ENCODE assay signal across 8 cellular contexts in genomic region chr10:80486151-80486692, GRCh38. TPM values are rescaled to one million over a fixed set of nuclear protein-coding genes. Genes with fewer than 3 reads are reported as not detected.
DNase-seq lines count a peak whose midpoint lies in the region; ATAC-seq and TF ChIP-seq lines count a peak whose summit lies in the region.

No MANE protein-coding gene starts in this region.

- no peak overlapping the region for H3K27ac ChIP-seq in GM23248

- H4K20me1 ChIP-seq in GM23248 (ENCODE audit: insufficient read depth) = no peaks in the 10 kb centered on the region

- H3K4me2 ChIP-seq in GM23248 (ENCODE audit: unreplicated experiment) = no peak overlapping the region

- peak overlapping the region; percentile 40 for H3K4me3 Mint-ChIP-seq in glutamatergic neuron (ENCODE audit: unreplicated experiment)
- no peak overlapping the region for H3K4me3 Mint-ChIP-seq in osteocyte (ENCODE audit: unreplicated experiment)

- no peak for ATAC-seq in GM18511 (IDR thresholded peaks at IDR 0.05; ENCODE audit: unreplicated experiment)

- H3K4me1 ChIP-seq in GM23248 (ENCODE audit: insufficient read depth) = peaks cover 11% of the 10 kb centered on the region

- H3K27me3 Mint-ChIP-seq in glutamatergic neuron (ENCODE audit: unreplicated experiment) (peaks cover 5% of the 10 kb centered on the region), osteocyte (ENCODE audit: unreplicated experiment) (no peaks in the 10 kb centered on the region)

- H3K9me3 Mint-ChIP-seq in glutamatergic neuron (ENCODE audit: unreplicated experiment) (peaks cover 10% of the 10 kb centered on the region), osteocyte (ENCODE audit: unreplicated experiment) (no peaks in the 10 kb centered on the region)

- H3K36me3 Mint-ChIP-seq in glutamatergic neuron (ENCODE audit: unreplicated experiment) (peaks cover 15% of the 10 kb centered on the region), osteocyte (ENCODE audit: unreplicated experiment) (peaks cover 12% of the 10 kb centered on the region)

- no peak overlapping the region for H3K4me3 ChIP-seq in GM23248

- DNase-seq in GDM1 (lab: John Stamatoyannopoulos, UW) = peak; percentile 23
- DNase-seq in SKM-1 (lab: John Stamatoyannopoulos, UW; ENCODE audit: unreplicated experiment) = peak; percentile 51
- no peak for DNase-seq in glutamatergic neuron
- DNase-seq in osteocyte (ENCODE audit: extremely low spot score, unreplicated experiment) = no peak
- DNase-seq in midbrain (lab: John Stamatoyannopoulos, UW) = no peak
- DNase-seq in GM23248 = no peak
- DNase-seq in DMS53 treated with DMSO at 0.1 percent for 48 hours (lab: John Stamatoyannopoulos, UW; ENCODE audit: unreplicated experiment) = no peak

- TF ChIP-seq CTCF in glutamatergic neuron (IDR thresholded peaks at IDR 0.05; ENCODE audit: partially characterized antibody, unreplicated experiment) = no peak
- no peak for TF ChIP-seq CTCF in osteocyte (IDR thresholded peaks at IDR 0.05)

- H3K9ac ChIP-seq in GM23248 = no peak overlapping the region

- peaks cover 92% of the 10 kb centered on the region for H3K79me2 ChIP-seq in GM23248 (ENCODE audit: insufficient read depth)

- H3K4me1 Mint-ChIP-seq in glutamatergic neuron (ENCODE audit: low read depth, unreplicated experiment) (peaks cover 40% of the 10 kb centered on the region), osteocyte (ENCODE audit: unreplicated experiment) (peaks cover 25% of the 10 kb centered on the region)

- H3K27me3 ChIP-seq in GM23248 (replicated peaks; ENCODE audit: insufficient read depth) = no peaks in the 10 kb centered on the region

- WGBS in GM23248 (ENCODE audit: low coverage in 1 of 2, low lambda C conversion rate in 2 of 2, missing lambda C conversion rate in 2 of 2), 2 experiments = 88 to 89% methylated on average over 9 of the region's 9 CpGs

- no peaks in the 10 kb centered on the region for H3K9me2 ChIP-seq in GM23248 (ENCODE audit: insufficient read depth)

- H3K27ac Mint-ChIP-seq in glutamatergic neuron (ENCODE audit: unreplicated experiment) (peak overlapping the region; percentile 24), osteocyte (ENCODE audit: unreplicated experiment) (peak overlapping the region; percentile 14)

- in situ Hi-C loops in GM23248 (cut with MboI) = no loop called here

- H3F3A ChIP-seq in GM23248 (ENCODE audit: insufficient read depth) = no peaks in the 10 kb centered on the region

- no peaks in the 10 kb centered on the region for H3K36me3 ChIP-seq in GM23248 (ENCODE audit: low read depth)

- no peaks in the 10 kb centered on the region for H3K9me3 ChIP-seq in GM23248 (ENCODE audit: low read depth)

- H2AFZ ChIP-seq in GM23248 = no peak overlapping the region

RNA-seq across cellular contexts. Expression of gene TSPAN14, which starts 32.1 kb away (rescaled TPM):
- total RNA-seq in glutamatergic neuron (ENCODE audit: unreplicated experiment) (141 TPM), osteocyte (50.7 and 51.4 TPM in 2 replicates)
- total RNA-seq in GM23248 (2014; rRNA removed; shearing (Covaris generic)) = 14.1 and 16.1 TPM in 2 replicates
- 22.9 and 23.7 TPM in 2 replicates for polyA plus RNA-seq in GM23248 (2016; fragmentation: Nextera tagmentation; extraction: Ambion mirVana)

RNA-seq across cellular contexts. Expression of gene SH2D4B, which starts 51.5 kb away (rescaled TPM):
- total RNA-seq in glutamatergic neuron (ENCODE audit: unreplicated experiment) = 0.12 TPM
- total RNA-seq in osteocyte = not detected in 2 replicates
- not detected in 2 replicates for total RNA-seq in GM23248 (2014; rRNA removed; shearing (Covaris generic))
- not detected in 2 replicates for polyA plus RNA-seq in GM23248 (2016; fragmentation: Nextera tagmentation; extraction: Ambion mirVana)

Comparison
In these comparisons a context has a peak if more than half of its experiments do, and no peak if none do; other contexts are left out.
1. DNase-seq: peak in GDM1 (single experiment) and SKM-1 (single experiment); none in glutamatergic neuron (single experiment), osteocyte (single experiment), midbrain (single experiment), GM23248 (single experiment) and DMS53 treated with DMSO at 0.1 percent for 48 hours (single experiment).